In genomic region chr4:86359944-86360478, GRCh38 we compare ENCODE assay signal across 8 cellular contexts. TPM values are rescaled to one million over a fixed set of nuclear protein-coding genes. Genes with fewer than 3 reads are reported as not detected.
A peak's percentile ranks its signal among the peaks of the same experiment; 100 is the strongest.
DNase-seq lines count a peak whose midpoint lies in the region; ATAC-seq and TF ChIP-seq lines count a peak whose summit lies in the region.

Gene MAPK10 (minus strand): TSS chr4:86360053.

- H3K4me1 Mint-ChIP-seq in activated naive CD4-positive, alpha-beta T cell treated with anti-CD3 and anti-CD28 coated beads, Interleukin-2, amount 10 ng/mL, durations not matched to agents 7 days and 5 days = peaks cover 11% of the 10 kb centered on the region

- H3K4me3 Mint-ChIP-seq in activated naive CD4-positive, alpha-beta T cell treated with anti-CD3 and anti-CD28 coated beads, Interleukin-2, amount 10 ng/mL, durations not matched to agents 7 days and 5 days = peak within 1 kb of the TSS; percentile 45

- no peak within 1 kb of the TSS for H3K27ac Mint-ChIP-seq in activated naive CD4-positive, alpha-beta T cell treated with anti-CD3 and anti-CD28 coated beads, Interleukin-2, amount 10 ng/mL, durations not matched to agents 7 days and 5 days

- H2AFZ ChIP-seq in neuron (ENCODE audit: low read depth, low read length) = peak within 1 kb of the TSS; percentile 10

- ATAC-seq in GM19324 (IDR thresholded peaks at IDR 0.05; ENCODE audit: low FRiP score, unreplicated experiment) = peak; percentile 93
- peak; percentile 98 for ATAC-seq in HG03432 (IDR thresholded peaks at IDR 0.05; ENCODE audit: unreplicated experiment)

- DNase-seq in BJ (ENCODE audit: low read depth) = peak; percentile 21
- peak; percentile 92 for DNase-seq in NOMO-1 treated with DMSO at 0.1 percent for 48 hours (lab: John Stamatoyannopoulos, UW; ENCODE audit: unreplicated experiment)
- peak; percentile 59 for DNase-seq in activated naive CD4-positive, alpha-beta T cell treated with anti-CD3 and anti-CD28 coated beads, Interleukin-2, amount 10 ng/mL, durations not matched to agents 7 days and 5 days
- peak; percentile 47 for DNase-seq in glomerular endothelial cell (ENCODE audit: extremely low read depth, low read depth, low spot score)
- peak; percentile 68 to 73 for DNase-seq in thyroid gland

- H3K36me3 ChIP-seq in BJ (ENCODE audit: control insufficient read depth, insufficient read depth, low read length) (no peaks in the 10 kb centered on the region), neuron (ENCODE audit: insufficient read depth, low read length) (no peaks in the 10 kb centered on the region), thyroid gland (no peaks in the 10 kb centered on the region)

- no peak for TF ChIP-seq CTCF in BJ (IDR thresholded peaks at IDR 0.05; ENCODE audit: insufficient read depth, low read depth, low read length)
- no peak for TF ChIP-seq CTCF in thyroid gland (IDR thresholded peaks at IDR 0.05)

- H3K4me1 ChIP-seq in neuron (ENCODE audit: insufficient read depth, low read length) (peaks cover 33% of the 10 kb centered on the region), thyroid gland (peaks cover 12 to 13% of the 10 kb centered on the region in 2 donors)

- no peak within 1 kb of the TSS for H3K27ac ChIP-seq in thyroid gland

- no peaks in the 10 kb centered on the region for H3K9me3 Mint-ChIP-seq in activated naive CD4-positive, alpha-beta T cell treated with anti-CD3 and anti-CD28 coated beads, Interleukin-2, amount 10 ng/mL, durations not matched to agents 7 days and 5 days

- intact Hi-C loops in thyroid gland (cut with DNase I) = no loop called here

- H3K27me3 Mint-ChIP-seq in activated naive CD4-positive, alpha-beta T cell treated with anti-CD3 and anti-CD28 coated beads, Interleukin-2, amount 10 ng/mL, durations not matched to agents 7 days and 5 days = peaks cover 4% of the 10 kb centered on the region

- peak within 1 kb of the TSS; percentile 1 for H3K4me3 ChIP-seq in BJ (ENCODE audit: low read depth, low read length)
- H3K4me3 ChIP-seq in neuron (ENCODE audit: low read length) = peak within 1 kb of the TSS; percentile 96
- peak within 1 kb of the TSS in 2 of 3 donors; percentile 21 to 24 for H3K4me3 ChIP-seq in thyroid gland (replicated peaks in 1 of 3)

- WGBS in thyroid gland, 2 donors = 7 to 9% methylated on average over 12 of the region's 12 CpGs

- H3K9me3 ChIP-seq in neuron (ENCODE audit: low read length) = no peaks in the 10 kb centered on the region
- H3K9me3 ChIP-seq in thyroid gland = no peaks in the 10 kb centered on the region

- no peaks in the 10 kb centered on the region for H3K36me3 Mint-ChIP-seq in activated naive CD4-positive, alpha-beta T cell treated with anti-CD3 and anti-CD28 coated beads, Interleukin-2, amount 10 ng/mL, durations not matched to agents 7 days and 5 days

- POLR2A ChIA-PET in BJ (lab: Charles Lee) = no interaction called here

- H3K27me3 ChIP-seq in BJ (ENCODE audit: control insufficient read depth, insufficient read depth, low read length) (no peaks in the 10 kb centered on the region), neuron (ENCODE audit: insufficient read depth, low read length) (no peaks in the 10 kb centered on the region), thyroid gland (no peaks in the 10 kb centered on the region)

- peak in 1 of 2 donors; percentile 73 for TF ChIP-seq POLR2A in thyroid gland (IDR thresholded peaks at IDR 0.05)

- CTCF ChIA-PET in BJ (lab: Yijun Ruan, JAX) = no interaction called here
- CTCF ChIA-PET in activated naive CD4-positive, alpha-beta T cell treated with anti-CD3 and anti-CD28 coated beads, Interleukin-2, amount 10 ng/mL, durations not matched to agents 7 days and 5 days (lab: Charles Lee) = no interaction called here

RNA-seq across cellular contexts. Expression of gene MAPK10, which starts in this region (rescaled TPM):
- polyA plus RNA-seq in BJ (2011; rRNA removed) = 0.86 and 1.4 TPM in 2 replicates
- polyA minus RNA-seq in BJ (2011; rRNA and poly(A)+ RNA removed) = 2.2 and 3.5 TPM in 2 replicates
- total RNA-seq in glomerular endothelial cell (0.06 and 0.10 TPM in 2 replicates), thyroid gland (10 to 100 TPM; 65.4 to 95.0 (median 86.2) TPM)

Comparison
In these comparisons a context has a peak if more than half of its experiments do, and no peak if none do; other contexts are left out.
1. RNA of gene MAPK10 (total RNA-seq): 65.4 to 95.0 TPM in thyroid gland; 0.06 to 0.10 TPM in glomerular endothelial cell; every median in the first group is over 10 times any median in the second.
2. Peak in DNase-seq in glomerular endothelial cell; RNA of the gene not detected or under 1 TPM.
3. DNase-seq: peak in every context shown above with its lines; median percentile 92 in NOMO-1 treated with DMSO at 0.1 percent for 48 hours; 70 in thyroid gland; 59 in activated naive CD4-positive, alpha-beta T cell treated with anti-CD3 and anti-CD28 coated beads, Interleukin-2, amount 10 ng/mL, durations not matched to agents 7 days and 5 days; 47 in glomerular endothelial cell; 21 in BJ.
4. H3K4me3 ChIP-seq: peak in every context shown above with its lines; median percentile 96 in neuron; 22 in thyroid gland; 1 in BJ.